Comparison of ENCODE assay signal across 27 cellular contexts in the genomic region with DNA sequence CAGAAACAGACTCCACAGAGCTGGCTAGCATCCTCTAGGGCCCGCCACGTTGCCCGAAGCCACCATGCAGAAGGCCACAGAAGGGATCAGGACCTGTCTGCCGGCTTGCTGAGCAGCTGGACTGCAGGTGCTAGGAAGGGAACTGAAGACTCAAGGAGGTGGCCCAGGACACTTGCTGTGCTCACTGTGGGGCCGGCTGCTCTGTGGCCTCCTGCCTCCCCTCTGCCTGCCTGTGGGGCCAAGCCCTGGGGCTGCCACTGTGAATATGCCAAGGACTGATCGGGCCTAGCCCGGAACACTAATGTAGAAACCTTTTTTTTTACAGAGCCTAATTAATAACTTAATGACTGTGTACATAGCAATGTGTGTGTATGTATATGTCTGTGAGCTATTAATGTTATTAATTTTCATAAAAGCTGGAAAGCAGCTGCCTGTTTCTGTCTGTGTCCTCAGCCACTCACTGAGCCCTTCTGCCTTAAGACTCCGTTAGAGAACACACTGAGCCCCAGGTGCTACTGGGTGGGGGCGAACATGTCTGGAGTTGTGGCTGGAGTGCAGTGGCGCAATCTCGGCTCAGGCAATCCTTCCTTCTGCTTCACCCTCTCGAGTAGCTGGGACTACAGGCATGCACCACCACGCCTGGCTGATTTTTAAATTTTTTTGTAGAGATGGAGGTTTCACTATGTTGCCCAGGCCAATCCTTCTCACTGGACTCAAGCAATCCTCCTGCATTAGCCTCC. TPM values are rescaled to one million over a fixed set of nuclear protein-coding genes. Genes with fewer than 3 reads are reported as not detected.
DNase-seq lines count a peak whose midpoint lies in the region; ATAC-seq, FAIRE-seq and TF ChIP-seq lines count a peak whose summit lies in the region.
"Had no signal": no experiment of that assay in that cellular context is flagged by ENCODE, and none has a peak within 500 bp of the region (broad histone marks: within the 10 kb centered on the region; RNA-seq: fewer than 3 reads in every experiment).

No MANE protein-coding gene starts in this region.

- POLR2A ChIA-PET in H1 (lab: Charles Lee; ENCODE audit: partially characterized antibody) = interaction anchor here (1.4 to 1.5 kb wide), 2 partner anchors 9 to 16 kb away, joined by 5 to 7 read pairs; no protein-coding TSS in a partner anchor
- POLR2A ChIA-PET in activated CD4-positive, alpha-beta memory T cell treated with anti-CD3 and anti-CD28 coated beads, Interleukin-2, amount 10 ng/mL, durations not matched to agents 7 days and 5 days (lab: Charles Lee) = no interaction called here

- H3K4ac ChIP-seq in H1 (replicated peaks; ENCODE audit: insufficient read length, low read depth, low read length) (no peak overlapping the region), mesenchymal stem cell (ENCODE audit: low read depth in 1 of 2, low read length in 2 of 2) (no peak overlapping the region)

- H4K8ac ChIP-seq in H1 (ENCODE audit: extremely low read depth, insufficient read depth, low read length) (peak overlapping the region; percentile 19; the same call in 1 of the 2 replicates), mesenchymal stem cell (ENCODE audit: low read length) (no peak overlapping the region)

- no peak for FAIRE-seq in H1 (lab: Jason Lieb, UNC)
- FAIRE-seq: A549, endothelial cell of umbilical vein, frontal cortex, GM12878, HepG2 had no signal

- no peak for TF ChIP-seq EP300 in H1 (IDR thresholded peaks at IDR 0.05; ENCODE audit: borderline replicate concordance in 1 of 2, low read depth in 2 of 2, low read length in 2 of 2)

- H3K27me3 ChIP-seq in BLaER1 treated with 17β-estradiol and CSF1 and Interleukin-3, amounts not matched to agents 10 nM and 100 nM = no peaks in the 10 kb centered on the region
- H3K27me3 ChIP-seq in H1 (replicated peaks in 1 of 4; ENCODE audit: control insufficient read depth in 3 of 4, extremely low read depth in 1 of 4, insufficient read depth in 3 of 4, low read length in 3 of 4) (no peaks in the 10 kb centered on the region), mesenchymal stem cell (ENCODE audit: control insufficient read depth in 1 of 2, insufficient read depth in 1 of 2, low read length in 2 of 2) (peaks cover 0 to under 1% of the 10 kb centered on the region in 2 experiments)
- no peaks in the 10 kb centered on the region for H3K27me3 ChIP-seq in effector memory CD4-positive, alpha-beta T cell (replicated peaks; ENCODE audit: control insufficient read depth, insufficient read depth, low read length, poor library complexity, severe bottlenecking)
- H3K27me3 ChIP-seq: BE2C, testis had no signal

- no peak overlapping the region for H3K4me3 ChIP-seq in BLaER1 treated with 17β-estradiol and CSF1 and Interleukin-3, amounts not matched to agents 10 nM and 100 nM
- no peak overlapping the region for H3K4me3 ChIP-seq in H1 (ENCODE audit: extremely low read depth in 1 of 4, insufficient read depth in 2 of 4, low read depth in 3 of 4, low read length in 4 of 4)
- no peak overlapping the region for H3K4me3 ChIP-seq in mesenchymal stem cell (ENCODE audit: insufficient read depth in 1 of 2, low read depth in 1 of 2, low read length in 2 of 2)
- no peak overlapping the region for H3K4me3 ChIP-seq in effector memory CD4-positive, alpha-beta T cell (ENCODE audit: insufficient read depth, low read depth, low read length, poor library complexity, severe bottlenecking)
- H3K4me3 ChIP-seq: A549, GM12878, skin epidermis, testis had no signal

- H3K9me3 Mint-ChIP-seq in activated CD4-positive, alpha-beta memory T cell treated with anti-CD3 and anti-CD28 coated beads, Interleukin-2, amount 10 ng/mL, durations not matched to agents 7 days and 5 days = no peaks in the 10 kb centered on the region
- H3K9me3 Mint-ChIP-seq: stimulated activated memory B cell treated with anti-CD40 and anti-IgM and Interleukin-4, amounts not matched to agents 10 μg/mL and 1 μg/mL and 100 μg/mL, for 72 hours had no signal

- no peak overlapping the region for H3K4me3 Mint-ChIP-seq in T-helper 17 cell
- H3K4me3 Mint-ChIP-seq in activated CD4-positive, alpha-beta memory T cell treated with anti-CD3 and anti-CD28 coated beads, Interleukin-2, amount 10 ng/mL, durations not matched to agents 7 days and 5 days = no peak overlapping the region
- H3K4me3 Mint-ChIP-seq: activated CD8-positive, alpha-beta T cell treated with anti-CD3 and anti-CD28 coated beads, Interleukin-2, amount 10 ng/mL, durations not matched to agents 7 days and 5 days; stimulated activated memory B cell treated with anti-CD40 and anti-IgM and Interleukin-4, amounts not matched to agents 10 μg/mL and 1 μg/mL and 100 μg/mL, for 72 hours had no signal

- peak; percentile 3 for DNase-seq in NCI-H69 (lab: John Stamatoyannopoulos, UW)
- no peak for DNase-seq in H1 (ENCODE audit: low read depth in 1 of 2, low spot score in 2 of 2)
- no peak for DNase-seq in mesenchymal stem cell
- DNase-seq in T-helper 17 cell = no peak
- no peak for DNase-seq in GM19240 (ENCODE audit: insufficient read length, low spot score)
- no peak for DNase-seq in activated CD4-positive, alpha-beta memory T cell treated with anti-CD3 and anti-CD28 coated beads, Interleukin-2, amount 10 ng/mL, durations not matched to agents 7 days and 5 days
- DNase-seq in effector memory CD4-positive, alpha-beta T cell = no peak
- DNase-seq: activated CD8-positive, alpha-beta T cell treated with anti-CD3 and anti-CD28 coated beads, Interleukin-2, amount 10 ng/mL, durations not matched to agents 7 days and 5 days; activated naive CD4-positive, alpha-beta T cell; amygdala; BE2C; dermis blood vessel endothelial cell; hypothalamus; NCI-H1417 treated with DMSO at 0.1 percent for 48 hours; NCI-H524 treated with DMSO at 0.1 percent for 48 hours; RPMI8226; stimulated activated CD4-positive, alpha-beta T cell treated with anti-CD3 and anti-CD28 coated beads, Interleukin-1b, Interleukin-23, amount 100 ng/mL, for 48 hours; T-helper 9 cell; testis had no signal

- peaks cover 51 to 67% (median 62%) of the 10 kb centered on the region in 11 experiments for H3K36me3 ChIP-seq in BLaER1 treated with 17β-estradiol and CSF1 and Interleukin-3, amounts not matched to agents 10 nM and 100 nM
- H3K36me3 ChIP-seq in H1 (ENCODE audit: control insufficient read depth in 2 of 4, insufficient read depth in 4 of 4, low read length in 3 of 4) = peaks cover 6 to 34% (median 24%) of the 10 kb centered on the region in 4 experiments
- peaks cover 24 to 27% of the 10 kb centered on the region in 2 experiments for H3K36me3 ChIP-seq in mesenchymal stem cell (ENCODE audit: control insufficient read depth in 1 of 2, insufficient read depth in 2 of 2, low read depth in 1 of 2, low read length in 2 of 2)
- no peaks in the 10 kb centered on the region for H3K36me3 ChIP-seq in effector memory CD4-positive, alpha-beta T cell (ENCODE audit: control insufficient read depth, insufficient read depth, low read length)
- H3K36me3 ChIP-seq: BE2C had no signal

- peaks cover 0 to 42% (median 14%) of the 10 kb centered on the region in 10 experiments; a peak in 16 of 20 replicates for H3K4me1 ChIP-seq in BLaER1 treated with 17β-estradiol and CSF1 and Interleukin-3, amounts not matched to agents 10 nM and 100 nM
- H3K4me1 ChIP-seq in H1 (replicated peaks in 1 of 4; ENCODE audit: control insufficient read depth in 3 of 4, insufficient read depth in 4 of 4, low read length in 3 of 4) (no peaks in the 10 kb centered on the region; a peak in 2 of 7 replicates), mesenchymal stem cell (ENCODE audit: control insufficient read depth, insufficient read depth, low read depth, low read length) (peaks cover 8% of the 10 kb centered on the region)
- H3K4me1 ChIP-seq in effector memory CD4-positive, alpha-beta T cell (ENCODE audit: control insufficient read depth, insufficient read depth, low read length, poor library complexity, severe bottlenecking) = no peaks in the 10 kb centered on the region
- H3K4me1 ChIP-seq: A549, BE2C, testis had no signal

- H3K14ac ChIP-seq in H1 (ENCODE audit: insufficient read length) = no peak overlapping the region
- H3K14ac ChIP-seq in mesenchymal stem cell (ENCODE audit: low read length in 2 of 2) = no peak overlapping the region

- TF ChIP-seq RAD21 in H1 (IDR thresholded peaks at IDR 0.05 in 1 of 2, conservative IDR thresholded peaks at IDR 0.05 in 1 of 2; ENCODE audit: low read depth in 2 of 2, low read length in 2 of 2) = no peak

- H3K56ac ChIP-seq in H1 (replicated peaks; ENCODE audit: insufficient read length, low read depth, low read length) = no peak overlapping the region

- no peak overlapping the region for H4K5ac ChIP-seq in H1 (ENCODE audit: insufficient read length, low read depth, low read length)

- peaks cover 0 to 48% (median 0%) of the 10 kb centered on the region in 11 experiments; a peak in 7 of 22 replicates for H4K20me1 ChIP-seq in BLaER1 treated with 17β-estradiol and CSF1 and Interleukin-3, amounts not matched to agents 10 nM and 100 nM
- H4K20me1 ChIP-seq in H1 (replicated peaks in 1 of 2; ENCODE audit: control insufficient read depth in 1 of 2, insufficient read depth in 2 of 2, low read length in 2 of 2) = peaks cover under 1 to 2% of the 10 kb centered on the region in 2 experiments

- H2BK12ac ChIP-seq in H1 (ENCODE audit: low read depth, low read length) (no peak overlapping the region), mesenchymal stem cell (ENCODE audit: low read length in 2 of 2) (no peak overlapping the region)

- no peak overlapping the region for H3K27ac Mint-ChIP-seq in T-helper 17 cell
- H3K27ac Mint-ChIP-seq in activated CD4-positive, alpha-beta memory T cell treated with anti-CD3 and anti-CD28 coated beads, Interleukin-2, amount 10 ng/mL, durations not matched to agents 7 days and 5 days = no peak overlapping the region
- H3K27ac Mint-ChIP-seq: activated CD8-positive, alpha-beta T cell treated with anti-CD3 and anti-CD28 coated beads, Interleukin-2, amount 10 ng/mL, durations not matched to agents 7 days and 5 days; stimulated activated memory B cell treated with anti-CD40 and anti-IgM and Interleukin-4, amounts not matched to agents 10 μg/mL and 1 μg/mL and 100 μg/mL, for 72 hours had no signal

- peak overlapping the region in 7 of 11 experiments; percentile 6 to 44 (median 25); a peak in 10 of 22 replicates for H3K4me2 ChIP-seq in BLaER1 treated with 17β-estradiol and CSF1 and Interleukin-3, amounts not matched to agents 10 nM and 100 nM
- H3K4me2 ChIP-seq in H1 (ENCODE audit: insufficient read depth in 1 of 2, low read depth in 2 of 2, low read length in 2 of 2) (no peak overlapping the region), mesenchymal stem cell (ENCODE audit: low read length, poor library complexity, severe bottlenecking) (no peak overlapping the region)
- H3K4me2 ChIP-seq: A549 had no signal

- no peak for ATAC-seq in T-helper 17 cell
- ATAC-seq: A549; activated CD8-positive, alpha-beta T cell treated with anti-CD3 and anti-CD28 coated beads, Interleukin-2, amount 10 ng/mL, durations not matched to agents 7 days and 5 days; HepG2; stimulated activated memory B cell treated with anti-CD40 and anti-IgM and Interleukin-4, amounts not matched to agents 10 μg/mL and 1 μg/mL and 100 μg/mL, for 72 hours had no signal

- peaks cover 9% of the 10 kb centered on the region for H3K27me3 Mint-ChIP-seq in T-helper 17 cell
- no peaks in the 10 kb centered on the region for H3K27me3 Mint-ChIP-seq in activated CD4-positive, alpha-beta memory T cell treated with anti-CD3 and anti-CD28 coated beads, Interleukin-2, amount 10 ng/mL, durations not matched to agents 7 days and 5 days
- H3K27me3 Mint-ChIP-seq: stimulated activated memory B cell treated with anti-CD40 and anti-IgM and Interleukin-4, amounts not matched to agents 10 μg/mL and 1 μg/mL and 100 μg/mL, for 72 hours had no signal

- whole genome bisulfite sequencing in H1 (ENCODE audit: extremely low coverage in 1 of 2, insufficient coverage in 1 of 2, insufficient read length in 1 of 2, insufficient replicate concordance in 2 of 2, low coverage in 1 of 2, low lambda C conversion rate in 2 of 2, missing lambda C conversion rate in 1 of 2), 2 experiments = 89% methylated on average over 13 of the region's 13 CpGs; no CpG with 5 or more reads in 1 of the 2 experiments
- 99% methylated on average over 11 of the region's 13 CpGs for WGBS in mesenchymal stem cell

- no peak overlapping the region for H2AFZ ChIP-seq in H1 (ENCODE audit: low read length)
- no peak overlapping the region for H2AFZ ChIP-seq in mesenchymal stem cell (ENCODE audit: low read depth, low read length)

- H3K27ac ChIP-seq in BLaER1 treated with 17β-estradiol and CSF1 and Interleukin-3, amounts not matched to agents 10 nM and 100 nM = peak overlapping the region in 1 of 11 experiments; percentile 25; a peak in 2 of 22 replicates
- no peak overlapping the region for H3K27ac ChIP-seq in H1 (ENCODE audit: low read depth, low read length)
- no peak overlapping the region for H3K27ac ChIP-seq in mesenchymal stem cell (ENCODE audit: low read length, poor library complexity, severe bottlenecking)
- H3K27ac ChIP-seq in effector memory CD4-positive, alpha-beta T cell (ENCODE audit: insufficient read depth, low read length, poor library complexity, severe bottlenecking) = no peak overlapping the region
- H3K27ac ChIP-seq: A549, testis had no signal

- no peak overlapping the region for H2BK5ac ChIP-seq in H1 (ENCODE audit: low read depth, low read length)
- H2BK5ac ChIP-seq in mesenchymal stem cell (ENCODE audit: low read depth, low read length, poor library complexity, severe bottlenecking) = no peak overlapping the region

- 0 out of 22 replicates have a peak overlapping the region, but pooled peaks of 1 of the 11 experiments have one; percentile 19 for H3K9ac ChIP-seq in BLaER1 treated with 17β-estradiol and CSF1 and Interleukin-3, amounts not matched to agents 10 nM and 100 nM
- H3K9ac ChIP-seq in H1 (replicated peaks in 1 of 4; ENCODE audit: extremely low read depth in 1 of 4, low read depth in 3 of 4, low read length in 3 of 4) (no peak overlapping the region), mesenchymal stem cell (ENCODE audit: low read length) (no peak overlapping the region)

- no peak overlapping the region for H2BK20ac ChIP-seq in H1 (ENCODE audit: low read length)

- H2AK5ac ChIP-seq in H1 (ENCODE audit: low read depth, low read length) = no peak overlapping the region
- no peak overlapping the region for H2AK5ac ChIP-seq in mesenchymal stem cell (ENCODE audit: low read length, severe bottlenecking)

- TF ChIP-seq POLR2A in H1 (IDR thresholded peaks at IDR 0.05; ENCODE audit: control extremely low read depth in 1 of 2, low read depth in 2 of 2, low read length in 2 of 2) = no peak

- H2BK15ac ChIP-seq in H1 (ENCODE audit: low read length) = no peak overlapping the region
- peak overlapping the region; percentile 1 for H2BK15ac ChIP-seq in mesenchymal stem cell (ENCODE audit: low read depth, poor library complexity, severe bottlenecking)

- H3K79me1 ChIP-seq in H1 (ENCODE audit: low read depth, low read length) = no peaks in the 10 kb centered on the region
- no peaks in the 10 kb centered on the region for H3K79me1 ChIP-seq in mesenchymal stem cell (replicated peaks; ENCODE audit: low read length, poor library complexity, severe bottlenecking)

- peaks cover 8% of the 10 kb centered on the region for H3K4me1 Mint-ChIP-seq in T-helper 17 cell
- H3K4me1 Mint-ChIP-seq in activated CD4-positive, alpha-beta memory T cell treated with anti-CD3 and anti-CD28 coated beads, Interleukin-2, amount 10 ng/mL, durations not matched to agents 7 days and 5 days = peaks cover 2% of the 10 kb centered on the region

- H3K18ac ChIP-seq in H1 (ENCODE audit: extremely low read depth, low read length) (no peak overlapping the region), mesenchymal stem cell (ENCODE audit: low read depth in 1 of 2, low read length in 2 of 2) (no peak overlapping the region)

- no peaks in the 10 kb centered on the region for H3K79me2 ChIP-seq in H1 (ENCODE audit: control insufficient read depth in 1 of 2, insufficient read depth in 2 of 2, low read length in 2 of 2)

- CTCF ChIA-PET in H1 (lab: Charles Lee; ENCODE audit: partially characterized antibody) = interaction anchor here (1.0 to 12.8 kb wide), 5 partner anchors 12 to 63 kb away, joined by 3 to 263 read pairs (median 14); a partner anchor contains a TSS
- CTCF ChIA-PET in activated CD4-positive, alpha-beta memory T cell treated with anti-CD3 and anti-CD28 coated beads, Interleukin-2, amount 10 ng/mL, durations not matched to agents 7 days and 5 days (lab: Charles Lee) = interaction anchor here (1.4 to 6.2 kb wide), 3 partner anchors 50 to 63 kb away, joined by 3 to 64 read pairs (median 15); no protein-coding TSS in a partner anchor

- peaks cover 4% of the 10 kb centered on the region for H3K36me3 Mint-ChIP-seq in T-helper 17 cell (ENCODE audit: low read depth)
- H3K36me3 Mint-ChIP-seq in activated CD4-positive, alpha-beta memory T cell treated with anti-CD3 and anti-CD28 coated beads, Interleukin-2, amount 10 ng/mL, durations not matched to agents 7 days and 5 days (ENCODE audit: low read depth) = no peaks in the 10 kb centered on the region

- H3K23me2 ChIP-seq in H1 (ENCODE audit: low read depth, low read length) = no peaks in the 10 kb centered on the region

- TF ChIP-seq CTCF in H1 (IDR thresholded peaks at IDR 0.05; ENCODE audit: control extremely low read depth in 1 of 3, insufficient read depth in 1 of 3, low read depth in 1 of 3, low read length in 3 of 3) = no peak

- H4K91ac ChIP-seq in H1 (replicated peaks; ENCODE audit: insufficient read length, low read length) (no peak overlapping the region), mesenchymal stem cell (ENCODE audit: low read length) (no peak overlapping the region)

- H2BK120ac ChIP-seq in H1 (replicated peaks; ENCODE audit: low read depth, low read length) = no peak overlapping the region
- H2BK120ac ChIP-seq in mesenchymal stem cell (ENCODE audit: low read depth, low read length) = no peak overlapping the region

- H3K9me3 ChIP-seq in BLaER1 treated with 17β-estradiol and CSF1 and Interleukin-3, amounts not matched to agents 10 nM and 100 nM (replicated peaks in 1 of 11) = no peaks in the 10 kb centered on the region
- H3K9me3 ChIP-seq in H1 (ENCODE audit: insufficient read depth in 2 of 2, low read depth in 1 of 2, low read length in 1 of 2) (no peaks in the 10 kb centered on the region), mesenchymal stem cell (ENCODE audit: control insufficient read depth, low read length) (no peaks in the 10 kb centered on the region), T-helper 17 cell (ENCODE audit: control insufficient read depth, low read length, poor library complexity, severe bottlenecking) (no peaks in the 10 kb centered on the region)
- H3K9me3 ChIP-seq in effector memory CD4-positive, alpha-beta T cell (ENCODE audit: control insufficient read depth, low read length) = no peaks in the 10 kb centered on the region
- H3K9me3 ChIP-seq: A549, BE2C, testis had no signal

- H3K23ac ChIP-seq in H1 (ENCODE audit: insufficient read length) (no peak overlapping the region), mesenchymal stem cell (ENCODE audit: low read length in 2 of 2) (no peak overlapping the region)

RNA-seq across cellular contexts. Expression of a gene that starts 14.8 kb away (rescaled TPM):
- 25.9 and 26.6 TPM in 2 replicates for total RNA-seq in H1 (2021; fragmentation: NEBNext Ultra II Directional; extraction: Animal tissue kit (Norgen Biotek cat#: 25700))
- 18.3 and 25.6 TPM in 2 replicates for polyA plus RNA-seq in H1 (2011; rRNA removed)
- 16.4 TPM for polyA plus RNA-seq in H1 (2011; cell fraction: cytosol; rRNA removed)
- 42.3 TPM for polyA plus RNA-seq in H1 (2011; cell fraction: nucleus; rRNA removed)
- 16.5 to 19.4 TPM (median 18.4 TPM) in 4 replicates for polyA plus RNA-seq in H1 (2012, experiment 1 of 2)
- 19.5 TPM for polyA plus RNA-seq in H1 (2012, experiment 2 of 2)
- polyA plus RNA-seq in H1 (2013, experiment 1 of 2) = 37.7 TPM
- 38.4 TPM for polyA plus RNA-seq in H1 (2013, experiment 2 of 2)
- 20.3 and 31.0 TPM in 2 replicates for polyA minus RNA-seq in H1 (2011; rRNA and poly(A)+ RNA removed)
- 6.8 TPM for polyA minus RNA-seq in H1 (2011; cell fraction: cytosol; rRNA and poly(A)+ RNA removed)
- 18.5 TPM for polyA minus RNA-seq in H1 (2011; cell fraction: nucleus; rRNA and poly(A)+ RNA removed)
- polyA plus RNA-seq in mesenchymal stem cell (2013, experiment 1 of 2) = 0.72 TPM
- polyA plus RNA-seq in mesenchymal stem cell (2013, experiment 2 of 2) = 0.67 TPM
- 1 to 10 TPM; 4.6 to 5.5 TPM for total RNA-seq in T-helper 17 cell
- total RNA-seq in activated CD4-positive, alpha-beta memory T cell treated with anti-CD3 and anti-CD28 coated beads, Interleukin-2, amount 10 ng/mL, durations not matched to agents 7 days and 5 days = 1 to 10 TPM; 2.4 to 2.5 TPM
- total RNA-seq: dermis blood vessel endothelial cell, HepG2 had no signal

Comparison
In these comparisons a context has a peak if more than half of its experiments do, and no peak if none do; other contexts are left out.
1. H3K4me2 ChIP-seq: peak in BLaER1 treated with 17β-estradiol and CSF1 and Interleukin-3, amounts not matched to agents 10 nM and 100 nM (7 of 11); none in H1 (0 of 2) and mesenchymal stem cell (single experiment).